1 cellular context compared by ENCODE assay signal in the genomic region with DNA sequence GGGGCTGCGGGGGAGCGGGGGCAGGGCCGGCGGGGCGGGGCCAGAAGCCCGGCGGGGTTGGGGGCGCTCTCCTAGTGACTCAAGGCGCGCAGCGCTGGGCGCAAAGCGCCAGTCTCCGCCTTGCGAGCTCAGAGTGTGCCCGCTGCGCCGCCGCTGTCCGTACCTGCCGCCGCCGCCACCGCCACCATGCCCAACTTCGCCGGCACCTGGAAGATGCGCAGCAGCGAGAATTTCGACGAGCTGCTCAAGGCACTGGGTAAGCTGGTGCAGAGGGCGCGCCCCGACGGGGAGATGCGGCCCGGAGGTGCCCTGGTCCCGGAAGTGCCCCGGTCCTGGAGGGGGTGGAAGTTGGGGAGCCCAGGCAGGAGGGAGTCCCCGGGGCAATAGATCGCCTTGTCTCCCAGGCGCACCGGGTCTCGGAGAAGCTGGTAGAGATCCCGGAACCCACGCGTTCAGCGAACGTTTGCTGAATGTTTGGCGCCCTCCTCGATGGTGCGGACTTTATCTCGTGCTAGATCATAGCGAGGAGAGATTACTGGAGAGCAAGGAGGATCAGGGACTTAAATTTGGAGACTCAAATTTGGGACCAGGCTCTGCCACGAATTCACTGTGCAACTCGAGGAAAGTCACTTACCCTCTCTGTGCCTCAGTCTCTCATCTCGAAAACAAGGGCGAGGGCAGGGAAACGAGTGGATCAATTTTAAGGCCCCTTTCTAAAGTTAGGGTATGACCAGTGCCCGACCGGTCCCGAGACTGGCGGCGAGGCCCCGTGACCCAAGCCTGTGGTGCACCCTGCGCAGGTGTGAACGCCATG.
TF ChIP-seq lines count a peak whose summit lies in the region.

A gene (plus strand): TSS at position 111 of the 814 bp plus-strand sequence. CDS start 76 bp downstream, at position 187.

TF ChIP-seq in WTC11, 78 proteins besides CTCF, POLR2A, EP300 and RAD21 (continued from another document):
- TF ChIP-seq, protein P1, sequence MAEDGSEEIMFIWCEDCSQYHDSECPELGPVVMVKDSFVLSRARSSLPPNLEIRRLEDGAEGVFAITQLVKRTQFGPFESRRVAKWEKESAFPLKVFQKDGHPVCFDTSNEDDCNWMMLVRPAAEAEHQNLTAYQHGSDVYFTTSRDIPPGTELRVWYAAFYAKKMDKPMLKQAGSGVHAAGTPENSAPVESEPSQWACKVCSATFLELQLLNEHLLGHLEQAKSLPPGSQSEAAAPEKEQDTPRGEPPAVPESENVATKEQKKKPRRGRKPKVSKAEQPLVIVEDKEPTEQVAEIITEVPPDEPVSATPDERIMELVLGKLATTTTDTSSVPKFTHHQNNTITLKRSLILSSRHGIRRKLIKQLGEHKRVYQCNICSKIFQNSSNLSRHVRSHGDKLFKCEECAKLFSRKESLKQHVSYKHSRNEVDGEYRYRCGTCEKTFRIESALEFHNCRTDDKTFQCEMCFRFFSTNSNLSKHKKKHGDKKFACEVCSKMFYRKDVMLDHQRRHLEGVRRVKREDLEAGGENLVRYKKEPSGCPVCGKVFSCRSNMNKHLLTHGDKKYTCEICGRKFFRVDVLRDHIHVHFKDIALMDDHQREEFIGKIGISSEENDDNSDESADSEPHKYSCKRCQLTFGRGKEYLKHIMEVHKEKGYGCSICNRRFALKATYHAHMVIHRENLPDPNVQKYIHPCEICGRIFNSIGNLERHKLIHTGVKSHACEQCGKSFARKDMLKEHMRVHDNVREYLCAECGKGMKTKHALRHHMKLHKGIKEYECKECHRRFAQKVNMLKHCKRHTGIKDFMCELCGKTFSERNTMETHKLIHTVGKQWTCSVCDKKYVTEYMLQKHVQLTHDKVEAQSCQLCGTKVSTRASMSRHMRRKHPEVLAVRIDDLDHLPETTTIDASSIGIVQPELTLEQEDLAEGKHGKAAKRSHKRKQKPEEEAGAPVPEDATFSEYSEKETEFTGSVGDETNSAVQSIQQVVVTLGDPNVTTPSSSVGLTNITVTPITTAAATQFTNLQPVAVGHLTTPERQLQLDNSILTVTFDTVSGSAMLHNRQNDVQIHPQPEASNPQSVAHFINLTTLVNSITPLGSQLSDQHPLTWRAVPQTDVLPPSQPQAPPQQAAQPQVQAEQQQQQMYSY (CRISPR knock-in tag; IDR thresholded peaks at IDR 0.05), result no peak
- TF ChIP-seq NR2C2 (CRISPR knock-in tag; IDR thresholded peaks at IDR 0.05), result no peak
- no peak for TF ChIP-seq ESRRA (CRISPR knock-in tag; IDR thresholded peaks at IDR 0.05; ENCODE audit: borderline replicate concordance)
- no peak for TF ChIP-seq CREB1 (CRISPR knock-in tag; IDR thresholded peaks at IDR 0.05)
- TF ChIP-seq, protein P2, sequence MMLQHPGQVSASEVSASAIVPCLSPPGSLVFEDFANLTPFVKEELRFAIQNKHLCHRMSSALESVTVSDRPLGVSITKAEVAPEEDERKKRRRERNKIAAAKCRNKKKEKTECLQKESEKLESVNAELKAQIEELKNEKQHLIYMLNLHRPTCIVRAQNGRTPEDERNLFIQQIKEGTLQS (CRISPR knock-in tag; conservative IDR thresholded peaks at IDR 0.05), result no peak
- no peak for TF ChIP-seq GABPB1 (CRISPR knock-in tag; IDR thresholded peaks at IDR 0.05)
- no peak for TF ChIP-seq ZNF219 (CRISPR knock-in tag; IDR thresholded peaks at IDR 0.05; ENCODE audit: borderline replicate concordance)
- peak; percentile 22; the same call in 1 of the 2 replicates for TF ChIP-seq TEAD4 (CRISPR knock-in tag; IDR thresholded peaks at IDR 0.05)
- TF ChIP-seq ZNF317 (CRISPR knock-in tag; IDR thresholded peaks at IDR 0.05; ENCODE audit: borderline replicate concordance, low read depth), result peak; percentile 16; the same call in 1 of the 2 replicates
- TF ChIP-seq, protein P3, sequence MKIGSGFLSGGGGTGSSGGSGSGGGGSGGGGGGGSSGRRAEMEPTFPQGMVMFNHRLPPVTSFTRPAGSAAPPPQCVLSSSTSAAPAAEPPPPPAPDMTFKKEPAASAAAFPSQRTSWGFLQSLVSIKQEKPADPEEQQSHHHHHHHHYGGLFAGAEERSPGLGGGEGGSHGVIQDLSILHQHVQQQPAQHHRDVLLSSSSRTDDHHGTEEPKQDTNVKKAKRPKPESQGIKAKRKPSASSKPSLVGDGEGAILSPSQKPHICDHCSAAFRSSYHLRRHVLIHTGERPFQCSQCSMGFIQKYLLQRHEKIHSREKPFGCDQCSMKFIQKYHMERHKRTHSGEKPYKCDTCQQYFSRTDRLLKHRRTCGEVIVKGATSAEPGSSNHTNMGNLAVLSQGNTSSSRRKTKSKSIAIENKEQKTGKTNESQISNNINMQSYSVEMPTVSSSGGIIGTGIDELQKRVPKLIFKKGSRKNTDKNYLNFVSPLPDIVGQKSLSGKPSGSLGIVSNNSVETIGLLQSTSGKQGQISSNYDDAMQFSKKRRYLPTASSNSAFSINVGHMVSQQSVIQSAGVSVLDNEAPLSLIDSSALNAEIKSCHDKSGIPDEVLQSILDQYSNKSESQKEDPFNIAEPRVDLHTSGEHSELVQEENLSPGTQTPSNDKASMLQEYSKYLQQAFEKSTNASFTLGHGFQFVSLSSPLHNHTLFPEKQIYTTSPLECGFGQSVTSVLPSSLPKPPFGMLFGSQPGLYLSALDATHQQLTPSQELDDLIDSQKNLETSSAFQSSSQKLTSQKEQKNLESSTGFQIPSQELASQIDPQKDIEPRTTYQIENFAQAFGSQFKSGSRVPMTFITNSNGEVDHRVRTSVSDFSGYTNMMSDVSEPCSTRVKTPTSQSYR (CRISPR knock-in tag; IDR thresholded peaks at IDR 0.05), result no peak
- no peak for TF ChIP-seq FOXJ3 (CRISPR knock-in tag; IDR thresholded peaks at IDR 0.05; ENCODE audit: borderline replicate concordance)
- TF ChIP-seq GRHL2 (CRISPR knock-in tag; IDR thresholded peaks at IDR 0.05; ENCODE audit: insufficient replicate concordance, severe bottlenecking), result no peak
- TF ChIP-seq, protein P4, sequence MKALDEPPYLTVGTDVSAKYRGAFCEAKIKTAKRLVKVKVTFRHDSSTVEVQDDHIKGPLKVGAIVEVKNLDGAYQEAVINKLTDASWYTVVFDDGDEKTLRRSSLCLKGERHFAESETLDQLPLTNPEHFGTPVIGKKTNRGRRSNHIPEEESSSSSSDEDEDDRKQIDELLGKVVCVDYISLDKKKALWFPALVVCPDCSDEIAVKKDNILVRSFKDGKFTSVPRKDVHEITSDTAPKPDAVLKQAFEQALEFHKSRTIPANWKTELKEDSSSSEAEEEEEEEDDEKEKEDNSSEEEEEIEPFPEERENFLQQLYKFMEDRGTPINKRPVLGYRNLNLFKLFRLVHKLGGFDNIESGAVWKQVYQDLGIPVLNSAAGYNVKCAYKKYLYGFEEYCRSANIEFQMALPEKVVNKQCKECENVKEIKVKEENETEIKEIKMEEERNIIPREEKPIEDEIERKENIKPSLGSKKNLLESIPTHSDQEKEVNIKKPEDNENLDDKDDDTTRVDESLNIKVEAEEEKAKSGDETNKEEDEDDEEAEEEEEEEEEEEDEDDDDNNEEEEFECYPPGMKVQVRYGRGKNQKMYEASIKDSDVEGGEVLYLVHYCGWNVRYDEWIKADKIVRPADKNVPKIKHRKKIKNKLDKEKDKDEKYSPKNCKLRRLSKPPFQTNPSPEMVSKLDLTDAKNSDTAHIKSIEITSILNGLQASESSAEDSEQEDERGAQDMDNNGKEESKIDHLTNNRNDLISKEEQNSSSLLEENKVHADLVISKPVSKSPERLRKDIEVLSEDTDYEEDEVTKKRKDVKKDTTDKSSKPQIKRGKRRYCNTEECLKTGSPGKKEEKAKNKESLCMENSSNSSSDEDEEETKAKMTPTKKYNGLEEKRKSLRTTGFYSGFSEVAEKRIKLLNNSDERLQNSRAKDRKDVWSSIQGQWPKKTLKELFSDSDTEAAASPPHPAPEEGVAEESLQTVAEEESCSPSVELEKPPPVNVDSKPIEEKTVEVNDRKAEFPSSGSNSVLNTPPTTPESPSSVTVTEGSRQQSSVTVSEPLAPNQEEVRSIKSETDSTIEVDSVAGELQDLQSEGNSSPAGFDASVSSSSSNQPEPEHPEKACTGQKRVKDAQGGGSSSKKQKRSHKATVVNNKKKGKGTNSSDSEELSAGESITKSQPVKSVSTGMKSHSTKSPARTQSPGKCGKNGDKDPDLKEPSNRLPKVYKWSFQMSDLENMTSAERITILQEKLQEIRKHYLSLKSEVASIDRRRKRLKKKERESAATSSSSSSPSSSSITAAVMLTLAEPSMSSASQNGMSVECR (CRISPR knock-in tag; IDR thresholded peaks at IDR 0.05; ENCODE audit: borderline replicate concordance), result peak; percentile 40; the same call in 1 of the 2 replicates
- TF ChIP-seq, protein P5, sequence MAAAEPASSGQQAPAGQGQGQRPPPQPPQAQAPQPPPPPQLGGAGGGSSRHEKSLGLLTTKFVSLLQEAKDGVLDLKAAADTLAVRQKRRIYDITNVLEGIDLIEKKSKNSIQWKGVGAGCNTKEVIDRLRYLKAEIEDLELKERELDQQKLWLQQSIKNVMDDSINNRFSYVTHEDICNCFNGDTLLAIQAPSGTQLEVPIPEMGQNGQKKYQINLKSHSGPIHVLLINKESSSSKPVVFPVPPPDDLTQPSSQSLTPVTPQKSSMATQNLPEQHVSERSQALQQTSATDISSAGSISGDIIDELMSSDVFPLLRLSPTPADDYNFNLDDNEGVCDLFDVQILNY (CRISPR knock-in tag; IDR thresholded peaks at IDR 0.05), result peak; percentile 69; the same call in 1 of the 2 replicates
- no peak for TF ChIP-seq NR3C1 (CRISPR knock-in tag; conservative IDR thresholded peaks at IDR 0.05; ENCODE audit: low read depth)
- TF ChIP-seq, protein P6, sequence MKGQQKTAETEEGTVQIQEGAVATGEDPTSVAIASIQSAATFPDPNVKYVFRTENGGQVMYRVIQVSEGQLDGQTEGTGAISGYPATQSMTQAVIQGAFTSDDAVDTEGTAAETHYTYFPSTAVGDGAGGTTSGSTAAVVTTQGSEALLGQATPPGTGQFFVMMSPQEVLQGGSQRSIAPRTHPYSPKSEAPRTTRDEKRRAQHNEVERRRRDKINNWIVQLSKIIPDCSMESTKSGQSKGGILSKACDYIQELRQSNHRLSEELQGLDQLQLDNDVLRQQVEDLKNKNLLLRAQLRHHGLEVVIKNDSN (CRISPR knock-in tag; IDR thresholded peaks at IDR 0.05), result 0 out of 2 replicates have a peak, but pooled peaks have one; percentile 31
- TF ChIP-seq, protein P7, sequence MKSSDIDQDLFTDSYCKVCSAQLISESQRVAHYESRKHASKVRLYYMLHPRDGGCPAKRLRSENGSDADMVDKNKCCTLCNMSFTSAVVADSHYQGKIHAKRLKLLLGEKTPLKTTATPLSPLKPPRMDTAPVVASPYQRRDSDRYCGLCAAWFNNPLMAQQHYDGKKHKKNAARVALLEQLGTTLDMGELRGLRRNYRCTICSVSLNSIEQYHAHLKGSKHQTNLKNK (CRISPR knock-in tag; IDR thresholded peaks at IDR 0.05), result no peak
- TF ChIP-seq, protein P8, sequence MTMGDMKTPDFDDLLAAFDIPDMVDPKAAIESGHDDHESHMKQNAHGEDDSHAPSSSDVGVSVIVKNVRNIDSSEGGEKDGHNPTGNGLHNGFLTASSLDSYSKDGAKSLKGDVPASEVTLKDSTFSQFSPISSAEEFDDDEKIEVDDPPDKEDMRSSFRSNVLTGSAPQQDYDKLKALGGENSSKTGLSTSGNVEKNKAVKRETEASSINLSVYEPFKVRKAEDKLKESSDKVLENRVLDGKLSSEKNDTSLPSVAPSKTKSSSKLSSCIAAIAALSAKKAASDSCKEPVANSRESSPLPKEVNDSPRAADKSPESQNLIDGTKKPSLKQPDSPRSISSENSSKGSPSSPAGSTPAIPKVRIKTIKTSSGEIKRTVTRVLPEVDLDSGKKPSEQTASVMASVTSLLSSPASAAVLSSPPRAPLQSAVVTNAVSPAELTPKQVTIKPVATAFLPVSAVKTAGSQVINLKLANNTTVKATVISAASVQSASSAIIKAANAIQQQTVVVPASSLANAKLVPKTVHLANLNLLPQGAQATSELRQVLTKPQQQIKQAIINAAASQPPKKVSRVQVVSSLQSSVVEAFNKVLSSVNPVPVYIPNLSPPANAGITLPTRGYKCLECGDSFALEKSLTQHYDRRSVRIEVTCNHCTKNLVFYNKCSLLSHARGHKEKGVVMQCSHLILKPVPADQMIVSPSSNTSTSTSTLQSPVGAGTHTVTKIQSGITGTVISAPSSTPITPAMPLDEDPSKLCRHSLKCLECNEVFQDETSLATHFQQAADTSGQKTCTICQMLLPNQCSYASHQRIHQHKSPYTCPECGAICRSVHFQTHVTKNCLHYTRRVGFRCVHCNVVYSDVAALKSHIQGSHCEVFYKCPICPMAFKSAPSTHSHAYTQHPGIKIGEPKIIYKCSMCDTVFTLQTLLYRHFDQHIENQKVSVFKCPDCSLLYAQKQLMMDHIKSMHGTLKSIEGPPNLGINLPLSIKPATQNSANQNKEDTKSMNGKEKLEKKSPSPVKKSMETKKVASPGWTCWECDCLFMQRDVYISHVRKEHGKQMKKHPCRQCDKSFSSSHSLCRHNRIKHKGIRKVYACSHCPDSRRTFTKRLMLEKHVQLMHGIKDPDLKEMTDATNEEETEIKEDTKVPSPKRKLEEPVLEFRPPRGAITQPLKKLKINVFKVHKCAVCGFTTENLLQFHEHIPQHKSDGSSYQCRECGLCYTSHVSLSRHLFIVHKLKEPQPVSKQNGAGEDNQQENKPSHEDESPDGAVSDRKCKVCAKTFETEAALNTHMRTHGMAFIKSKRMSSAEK (CRISPR knock-in tag; IDR thresholded peaks at IDR 0.05; ENCODE audit: borderline replicate concordance), result no peak
- TF ChIP-seq, protein P9, sequence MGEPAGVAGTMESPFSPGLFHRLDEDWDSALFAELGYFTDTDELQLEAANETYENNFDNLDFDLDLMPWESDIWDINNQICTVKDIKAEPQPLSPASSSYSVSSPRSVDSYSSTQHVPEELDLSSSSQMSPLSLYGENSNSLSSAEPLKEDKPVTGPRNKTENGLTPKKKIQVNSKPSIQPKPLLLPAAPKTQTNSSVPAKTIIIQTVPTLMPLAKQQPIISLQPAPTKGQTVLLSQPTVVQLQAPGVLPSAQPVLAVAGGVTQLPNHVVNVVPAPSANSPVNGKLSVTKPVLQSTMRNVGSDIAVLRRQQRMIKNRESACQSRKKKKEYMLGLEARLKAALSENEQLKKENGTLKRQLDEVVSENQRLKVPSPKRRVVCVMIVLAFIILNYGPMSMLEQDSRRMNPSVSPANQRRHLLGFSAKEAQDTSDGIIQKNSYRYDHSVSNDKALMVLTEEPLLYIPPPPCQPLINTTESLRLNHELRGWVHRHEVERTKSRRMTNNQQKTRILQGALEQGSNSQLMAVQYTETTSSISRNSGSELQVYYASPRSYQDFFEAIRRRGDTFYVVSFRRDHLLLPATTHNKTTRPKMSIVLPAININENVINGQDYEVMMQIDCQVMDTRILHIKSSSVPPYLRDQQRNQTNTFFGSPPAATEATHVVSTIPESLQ (CRISPR knock-in tag; IDR thresholded peaks at IDR 0.05), result no peak
